ENCODE assay signal across 18 cellular contexts in genomic region chr15:66476535-66476934, GRCh38. TPM values are rescaled to one million over a fixed set of nuclear protein-coding genes. Genes with fewer than 3 reads are reported as not detected.
DNase-seq lines count a peak whose midpoint lies in the region; ATAC-seq and TF ChIP-seq lines count a peak whose summit lies in the region.
"Had no signal": no experiment of that assay in that cellular context is flagged by ENCODE, and none has a peak within 500 bp of the region (broad histone marks: within the 10 kb centered on the region; RNA-seq: fewer than 3 reads in every experiment).

No MANE protein-coding gene starts in this region.

- H2AFZ ChIP-seq in neuronal stem cell (ENCODE audit: low read length), result no peak overlapping the region

- H2BK5ac ChIP-seq in neuronal stem cell (ENCODE audit: low read length), result no peak overlapping the region

- no peak overlapping the region for H3K4me3 ChIP-seq in neuronal stem cell (ENCODE audit: low read length in 2 of 2)

- ATAC-seq in activated CD4-positive, alpha-beta T cell treated with anti-CD3 and anti-CD28 coated beads for 36 hours, result peak; percentile 22
- ATAC-seq in GM21576 (IDR thresholded peaks at IDR 0.05; ENCODE audit: unreplicated experiment), result no peak
- ATAC-seq in HG02840 (IDR thresholded peaks at IDR 0.05; ENCODE audit: low FRiP score, unreplicated experiment), result no peak
- ATAC-seq: sciatic nerve had no signal

- H3K4me1 Mint-ChIP-seq in activated CD4-positive, alpha-beta T cell treated with anti-CD3 and anti-CD28 coated beads for 36 hours, result peaks cover 39% of the 10 kb centered on the region
- H3K4me1 Mint-ChIP-seq in IgD-negative memory B cell (peaks cover 8 to 14% (median 11%) of the 10 kb centered on the region in 3 donors), brain (peaks cover 32% of the 10 kb centered on the region)

- H3K36me3 ChIP-seq in neuronal stem cell (replicated peaks in 1 of 2; ENCODE audit: control insufficient read depth in 2 of 2, insufficient read depth in 2 of 2, low read length in 2 of 2), result peaks cover 1 to 5% of the 10 kb centered on the region in 2 donors

- H3K4me2 ChIP-seq in neuronal stem cell (ENCODE audit: insufficient read depth, low read length, poor library complexity, severe bottlenecking), result no peak overlapping the region

- H3K23ac ChIP-seq in neuronal stem cell (ENCODE audit: low read depth, low read length, poor library complexity), result no peak overlapping the region

- H3K27ac ChIP-seq in neuronal stem cell (replicated peaks; ENCODE audit: low read length), result no peak overlapping the region

- H3K4me1 ChIP-seq in neuronal stem cell (ENCODE audit: control insufficient read depth in 2 of 2, insufficient read depth in 1 of 2, low read depth in 1 of 2, low read length in 2 of 2), result peaks cover 6 to 16% of the 10 kb centered on the region in 2 donors

- H3K79me1 ChIP-seq in neuronal stem cell (ENCODE audit: low read depth, low read length), result peaks cover 4% of the 10 kb centered on the region

- DNase-seq in activated CD4-positive, alpha-beta T cell treated with anti-CD3 and anti-CD28 coated beads for 36 hours, result peak; percentile 32
- DNase-seq in activated CD4-positive, alpha-beta T cell treated with anti-CD3 and anti-CD28 coated beads for 48 hours, result no peak
- DNase-seq in neuronal stem cell (ENCODE audit: low spot score) (no peak), SW480 (ENCODE audit: low spot score) (no peak)
- DNase-seq: activated T-cell treated with anti-CD3 and anti-CD28 coated beads for 4 hours; aorta; cortex of kidney; NCI-H2029; NCI-H69; stimulated activated CD4-positive, alpha-beta T cell treated with anti-CD3 and anti-CD28 coated beads, Interleukin-2, amount 100 ng/mL, for 48 hours; stimulated activated CD8-positive, alpha-beta memory T cell treated with anti-CD3 and anti-CD28 coated beads, Interleukin-4, amount 100 ng/mL, for 48 hours had no signal

- H3K9me3 ChIP-seq in neuronal stem cell (replicated peaks in 1 of 2; ENCODE audit: control insufficient read depth in 2 of 2, insufficient read depth in 1 of 2, low read depth in 1 of 2, low read length in 2 of 2), result peaks cover 0 to 2% of the 10 kb centered on the region in 2 donors

- no peak overlapping the region for H3K4ac ChIP-seq in neuronal stem cell (ENCODE audit: low read length)

- H2BK15ac ChIP-seq in neuronal stem cell (ENCODE audit: low read length), result no peak overlapping the region

- no peak overlapping the region for H4K8ac ChIP-seq in neuronal stem cell (ENCODE audit: low read depth, low read length)

- no peaks in the 10 kb centered on the region for H3K9me3 Mint-ChIP-seq in activated CD4-positive, alpha-beta T cell treated with anti-CD3 and anti-CD28 coated beads for 36 hours (ENCODE audit: low read depth)
- H3K9me3 Mint-ChIP-seq in IgD-negative memory B cell (no peaks in the 10 kb centered on the region), brain (no peaks in the 10 kb centered on the region)
- H3K9me3 Mint-ChIP-seq: type B pancreatic cell had no signal

- intact Hi-C loops in activated CD4-positive, alpha-beta T cell treated with anti-CD3 and anti-CD28 coated beads for 36 hours (cut with DNase I, micrococcal nuclease), result no loop called here

- CTCF ChIA-PET in activated CD4-positive, alpha-beta T cell treated with anti-CD3 and anti-CD28 coated beads for 36 hours (lab: Charles Lee), result no interaction called here

- H3K9ac ChIP-seq in neuronal stem cell (ENCODE audit: low read depth, low read length, poor library complexity), result no peak overlapping the region

- H2AK5ac ChIP-seq in neuronal stem cell (ENCODE audit: low read depth, low read length), result no peak overlapping the region

- no CpG with 5 or more reads among the region's 4 CpGs for WGBS in neuronal stem cell (ENCODE audit: extremely low coverage in 2 of 2, insufficient read length in 2 of 2, insufficient replicate concordance in 1 of 2), 2 donors

- no peak overlapping the region for H3K4me3 Mint-ChIP-seq in activated CD4-positive, alpha-beta T cell treated with anti-CD3 and anti-CD28 coated beads for 36 hours
- H3K4me3 Mint-ChIP-seq in IgD-negative memory B cell, result no peak overlapping the region
- no peak overlapping the region for H3K4me3 Mint-ChIP-seq in brain
- H3K4me3 Mint-ChIP-seq: CD14-positive monocyte, type B pancreatic cell had no signal

- no peak overlapping the region for H4K91ac ChIP-seq in neuronal stem cell (ENCODE audit: low read depth, low read length, poor library complexity)

- H3K36me3 Mint-ChIP-seq in activated CD4-positive, alpha-beta T cell treated with anti-CD3 and anti-CD28 coated beads for 36 hours (ENCODE audit: low read depth), result peaks cover 24% of the 10 kb centered on the region
- H3K36me3 Mint-ChIP-seq in IgD-negative memory B cell (no peaks in the 10 kb centered on the region), brain (peaks cover 5% of the 10 kb centered on the region)

- no peak overlapping the region for H2BK12ac ChIP-seq in neuronal stem cell (ENCODE audit: low read length)

- POLR2A ChIA-PET in activated CD4-positive, alpha-beta T cell treated with anti-CD3 and anti-CD28 coated beads for 36 hours (lab: Charles Lee), result no interaction called here

- H3K18ac ChIP-seq in neuronal stem cell (ENCODE audit: low read length), result peak overlapping the region; percentile 40

- no peaks in the 10 kb centered on the region for H3K27me3 Mint-ChIP-seq in activated CD4-positive, alpha-beta T cell treated with anti-CD3 and anti-CD28 coated beads for 36 hours
- H3K27me3 Mint-ChIP-seq in IgD-negative memory B cell, result no peaks in the 10 kb centered on the region
- no peaks in the 10 kb centered on the region for H3K27me3 Mint-ChIP-seq in brain
- H3K27me3 Mint-ChIP-seq: type B pancreatic cell had no signal

- H3K27me3 ChIP-seq in neuronal stem cell (ENCODE audit: control insufficient read depth in 3 of 3, insufficient read depth in 3 of 3, low read depth in 1 of 3, low read length in 3 of 3), result no peaks in the 10 kb centered on the region

- no peak overlapping the region for H2BK120ac ChIP-seq in neuronal stem cell (ENCODE audit: low read depth, low read length)

- peak overlapping the region; percentile 29 for H3K27ac Mint-ChIP-seq in activated CD4-positive, alpha-beta T cell treated with anti-CD3 and anti-CD28 coated beads for 36 hours
- H3K27ac Mint-ChIP-seq in IgD-negative memory B cell (peak overlapping the region in 2 of 3 donors; percentile 83 to 93), brain (peak overlapping the region in 3 of 5 experiments; percentile 40 to 67 (median 54))
- H3K27ac Mint-ChIP-seq: type B pancreatic cell had no signal

- no peak for TF ChIP-seq CTCF in brain (conservative IDR thresholded peaks at IDR 0.05)

- no peak overlapping the region for H3K14ac ChIP-seq in neuronal stem cell (ENCODE audit: low read length)

RNA-seq across cellular contexts. Expression of gene SNAPC5, which starts 21.0 kb away (rescaled TPM):
- 10 to 100 TPM; 25.7 to 30.1 TPM for total RNA-seq in activated CD4-positive, alpha-beta T cell treated with anti-CD3 and anti-CD28 coated beads for 36 hours
- polyA plus RNA-seq in IgD-negative memory B cell, result 48.4 TPM
- polyA plus RNA-seq in brain (ENCODE audit: insufficient read depth, low read depth, low replicate concordance), result 23.9 TPM
- polyA plus RNA-seq in neuronal stem cell (2013, experiment 1 of 2), result 22.8 TPM
- 24.2 TPM for polyA plus RNA-seq in neuronal stem cell (2013, experiment 2 of 2)

RNA-seq across cellular contexts. Expression of gene RPL4, which starts 28.1 kb away (rescaled TPM):
- total RNA-seq in activated CD4-positive, alpha-beta T cell treated with anti-CD3 and anti-CD28 coated beads for 36 hours, result 1,000 to 10,000 TPM; 4,227 to 4,959 TPM
- polyA plus RNA-seq in IgD-negative memory B cell (1,406 TPM), brain (ENCODE audit: insufficient read depth, low read depth, low replicate concordance) (3,669 TPM)
- polyA plus RNA-seq in neuronal stem cell (2013, experiment 1 of 2), result 3,499 TPM
- polyA plus RNA-seq in neuronal stem cell (2013, experiment 2 of 2), result 3,563 TPM

RNA-seq across cellular contexts. Expression of gene ZWILCH, which starts 28.6 kb away (rescaled TPM):
- 10 to 100 TPM; 27.4 to 31.1 TPM for total RNA-seq in activated CD4-positive, alpha-beta T cell treated with anti-CD3 and anti-CD28 coated beads for 36 hours
- polyA plus RNA-seq in IgD-negative memory B cell (8.0 TPM), brain (ENCODE audit: insufficient read depth, low read depth, low replicate concordance) (7.5 TPM)
- 22.1 TPM for polyA plus RNA-seq in neuronal stem cell (2013, experiment 1 of 2)
- polyA plus RNA-seq in neuronal stem cell (2013, experiment 2 of 2), result 23.8 TPM

Comparison
In these comparisons a context has a peak if more than half of its experiments do, and no peak if none do; other contexts are left out.
1. H3K27ac Mint-ChIP-seq: peak in every context shown above with its lines; median percentile 88 in IgD-negative memory B cell; 54 in brain; 29 in activated CD4-positive, alpha-beta T cell treated with anti-CD3 and anti-CD28 coated beads for 36 hours.